In the genomic region with DNA sequence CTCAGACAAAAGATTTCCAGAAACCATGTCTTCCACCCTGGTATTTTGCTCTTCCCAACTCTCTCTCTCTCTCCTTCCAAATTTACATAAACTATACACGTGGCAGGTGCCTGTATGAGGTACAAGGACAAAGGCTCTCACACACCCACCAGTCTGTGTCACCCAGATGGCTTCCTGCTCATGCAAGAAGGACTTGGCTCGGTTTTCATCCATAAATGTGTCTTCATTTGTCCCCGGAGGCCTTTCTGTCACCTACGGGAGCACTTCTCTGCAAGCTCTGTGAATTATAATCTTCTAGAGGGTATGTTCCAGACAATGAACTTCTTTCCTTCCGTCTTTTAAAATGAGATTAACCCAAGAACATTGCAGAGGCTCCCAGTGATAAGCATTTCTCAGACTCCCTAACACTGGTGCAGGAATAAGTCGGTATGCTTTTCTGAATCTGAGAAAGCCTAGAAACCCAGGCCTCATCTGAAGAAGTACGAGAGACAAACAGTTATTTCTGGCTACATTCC, we compare ENCODE assay signal across 22 cellular contexts.
DNase-seq lines count a peak whose midpoint lies in the region; ATAC-seq, FAIRE-seq and TF ChIP-seq lines count a peak whose summit lies in the region.
"Had no signal": no experiment of that assay in that cellular context is flagged by ENCODE, and none has a peak within 500 bp of the region (broad histone marks: within the 10 kb centered on the region; RNA-seq: fewer than 3 reads in every experiment).

No MANE protein-coding gene starts in this region.

- H3K9me3 ChIP-seq in liver (ENCODE audit: control insufficient read depth in 4 of 4, low read length in 3 of 4) (no peaks in the 10 kb centered on the region), HepG2 (ENCODE audit: low read length) (no peaks in the 10 kb centered on the region), right lobe of liver (no peaks in the 10 kb centered on the region)
- H3K9me3 ChIP-seq: Caco-2 had no signal

- CTCF ChIA-PET in HepG2 (lab: Yijun Ruan, JAX; ENCODE audit: low intra/inter-chr PET ratio, low total read pairs): no interaction called here

- H3K4me2 ChIP-seq in HepG2 (ENCODE audit: low read depth, low read length): no peak overlapping the region
- H3K4me2 ChIP-seq: BLaER1 had no signal

- no peak for FAIRE-seq in HepG2 (lab: Jason Lieb, UNC)
- FAIRE-seq: A204.1, GM12891, GM18507, H54 had no signal

- H3K79me2 ChIP-seq in HepG2 (ENCODE audit: insufficient read depth, low read length): no peaks in the 10 kb centered on the region

- TF ChIP-seq EP300 in HepG2 (IDR thresholded peaks at IDR 0.05; ENCODE audit: low read depth in 2 of 2, low read length in 2 of 2) (no peak), HepG2 (CRISPR knock-in tag; IDR thresholded peaks at IDR 0.05; ENCODE audit: borderline replicate concordance) (no peak)

- ATAC-seq in HepG2 (no peak), right lobe of liver (peak; percentile 11 to 56 (median 33)), GM18870 (IDR thresholded peaks at IDR 0.05; ENCODE audit: unreplicated experiment) (no peak)
- ATAC-seq: CD8-positive, alpha-beta T cell had no signal

- no peak overlapping the region for H3K4me3 ChIP-seq in liver (ENCODE audit: low read depth in 1 of 3, low read length in 3 of 3)
- no peak overlapping the region for H3K4me3 ChIP-seq in HepG2 (replicated peaks in 1 of 3; ENCODE audit: insufficient read depth in 1 of 3, low read depth in 2 of 3, low read length in 3 of 3)
- H3K4me3 ChIP-seq in right lobe of liver: no peak overlapping the region
- H3K4me3 ChIP-seq: BLaER1, HAP-1 had no signal

- POLR2A ChIA-PET in HepG2 (lab: Yijun Ruan, JAX): no interaction called here

- no peak overlapping the region for H2AFZ ChIP-seq in HepG2 (ENCODE audit: low read length)

- intact Hi-C loops in HepG2 (cut with micrococcal nuclease; ENCODE audit: unreplicated experiment) (no loop called here), right lobe of liver (cut with DNase I) (no loop called here)

- peak; percentile 14 for DNase-seq in DMS79 treated with DMSO at 0.1 percent for 48 hours (lab: John Stamatoyannopoulos, UW)
- no peak for DNase-seq in DMS79 (lab: John Stamatoyannopoulos, UW)
- no peak for DNase-seq in HepG2 (ENCODE audit: low spot score)
- DNase-seq in right lobe of liver: no peak
- no peak for DNase-seq in NAMALWA (ENCODE audit: low spot score)
- DNase-seq: Caco-2; CD4-positive, CD25-positive, alpha-beta regulatory T cell; CD8-positive, alpha-beta T cell; DMS153; GF-D8; GOT3; HFFc6 had no signal

- TF ChIP-seq CTCF in liver (IDR thresholded peaks at IDR 0.05; ENCODE audit: low read depth, low read length, missing input control): no peak
- no peak for TF ChIP-seq CTCF in HepG2 (CRISPR knock-in tag; IDR thresholded peaks at IDR 0.05)
- TF ChIP-seq CTCF in right lobe of liver (IDR thresholded peaks at IDR 0.05): no peak

- TF ChIP-seq POLR2A in HepG2 (IDR thresholded peaks at IDR 0.05; ENCODE audit: insufficient read depth in 1 of 2, low read depth in 2 of 2, low read length in 2 of 2) (no peak), right lobe of liver (IDR thresholded peaks at IDR 0.05) (no peak)

- TF ChIP-seq RAD21 in liver (IDR thresholded peaks at IDR 0.05) (peak in 1 of 2 donors; percentile 4), HepG2 (CRISPR knock-in tag; IDR thresholded peaks at IDR 0.05) (no peak)

- H4K20me1 ChIP-seq in HepG2 (ENCODE audit: insufficient read depth, low read length): no peaks in the 10 kb centered on the region; the same call in 1 of the 2 replicates
- H4K20me1 ChIP-seq: BLaER1 had no signal

- no peaks in the 10 kb centered on the region for H3K27me3 ChIP-seq in liver (ENCODE audit: control insufficient read depth in 4 of 4, insufficient read depth in 4 of 4, low read length in 3 of 4)
- H3K27me3 ChIP-seq in HepG2 (ENCODE audit: control insufficient read depth in 1 of 2, insufficient read depth in 2 of 2, low read length in 2 of 2): 0 out of 5 replicates have a peak, but pooled peaks cover 0 to 3% of the 10 kb centered on the region in 2 experiments
- H3K27me3 ChIP-seq in right lobe of liver: no peaks in the 10 kb centered on the region
- H3K27me3 ChIP-seq: BLaER1 had no signal

- H3K36me3 ChIP-seq in liver (ENCODE audit: control insufficient read depth in 4 of 4, insufficient read depth in 3 of 4, low read depth in 1 of 4, low read length in 3 of 4) (no peaks in the 10 kb centered on the region), HepG2 (replicated peaks in 1 of 2; ENCODE audit: control insufficient read depth in 1 of 2, insufficient read depth in 2 of 2, low read length in 2 of 2) (no peaks in the 10 kb centered on the region), right lobe of liver (no peaks in the 10 kb centered on the region)
- H3K36me3 ChIP-seq: BLaER1, HAP-1 had no signal

- 75% methylated on average over 7 of the region's 7 CpGs for WGBS in liver
- WGBS in HepG2 (ENCODE audit: low lambda C conversion rate): 8% methylated on average over 7 of the region's 7 CpGs
- 58% methylated on average over 7 of the region's 7 CpGs for WGBS in right lobe of liver (ENCODE audit: insufficient coverage, low coverage, low lambda C conversion rate, missing lambda C conversion rate)

- in situ Hi-C loops in HepG2 (cut with HindIII; ENCODE audit: extremely low pct_ligation_motif_present, low pct_unique_long_range_greater_than_20kb): no loop called here

- H3K9ac ChIP-seq in liver (ENCODE audit: low read depth in 1 of 2, low read length in 2 of 2): no peak overlapping the region
- no peak overlapping the region for H3K9ac ChIP-seq in HepG2 (ENCODE audit: insufficient read depth, low read depth, low read length)
- H3K9ac ChIP-seq: BLaER1 had no signal

- no peaks in the 10 kb centered on the region for H3K4me1 ChIP-seq in liver (ENCODE audit: control insufficient read depth in 4 of 4, insufficient read depth in 4 of 4, low read length in 3 of 4)
- no peaks in the 10 kb centered on the region for H3K4me1 ChIP-seq in HepG2 (ENCODE audit: insufficient read depth, low read length)
- no peaks in the 10 kb centered on the region for H3K4me1 ChIP-seq in right lobe of liver
- H3K4me1 ChIP-seq: BLaER1, Caco-2, HAP-1 had no signal

- no TSS peak for BruUV-seq in HepG2 (replicated peaks; lab: Mats Ljungman, UMichigan)

- H3K27ac ChIP-seq in liver (ENCODE audit: low read depth in 1 of 2, low read length in 2 of 2): no peak overlapping the region
- H3K27ac ChIP-seq in HepG2 (ENCODE audit: extremely low read length, insufficient read depth, low read length): no peak overlapping the region
- H3K27ac ChIP-seq in right lobe of liver: no peak overlapping the region
- H3K27ac ChIP-seq: 22Rv1, BLaER1, C4-2B had no signal

TF ChIP-seq in liver, 16 proteins besides CTCF, POLR2A, EP300 and RAD21:
- TF ChIP-seq NR2F2 (IDR thresholded peaks at IDR 0.05): peak; percentile 73
- TF ChIP-seq, protein P1, sequence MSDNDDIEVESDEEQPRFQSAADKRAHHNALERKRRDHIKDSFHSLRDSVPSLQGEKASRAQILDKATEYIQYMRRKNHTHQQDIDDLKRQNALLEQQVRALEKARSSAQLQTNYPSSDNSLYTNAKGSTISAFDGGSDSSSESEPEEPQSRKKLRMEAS (IDR thresholded peaks at IDR 0.05): no peak
- TF ChIP-seq HNF4G (IDR thresholded peaks at IDR 0.05): no peak
- TF ChIP-seq FOXA2 (IDR thresholded peaks at IDR 0.05): no peak

TF ChIP-seq in HepG2, 621 proteins besides CTCF, POLR2A, EP300 and RAD21:
- TF ChIP-seq NCOR1 (IDR thresholded peaks at IDR 0.05; ENCODE audit: borderline replicate concordance, low read length): no peak
- TF ChIP-seq, protein P2, sequence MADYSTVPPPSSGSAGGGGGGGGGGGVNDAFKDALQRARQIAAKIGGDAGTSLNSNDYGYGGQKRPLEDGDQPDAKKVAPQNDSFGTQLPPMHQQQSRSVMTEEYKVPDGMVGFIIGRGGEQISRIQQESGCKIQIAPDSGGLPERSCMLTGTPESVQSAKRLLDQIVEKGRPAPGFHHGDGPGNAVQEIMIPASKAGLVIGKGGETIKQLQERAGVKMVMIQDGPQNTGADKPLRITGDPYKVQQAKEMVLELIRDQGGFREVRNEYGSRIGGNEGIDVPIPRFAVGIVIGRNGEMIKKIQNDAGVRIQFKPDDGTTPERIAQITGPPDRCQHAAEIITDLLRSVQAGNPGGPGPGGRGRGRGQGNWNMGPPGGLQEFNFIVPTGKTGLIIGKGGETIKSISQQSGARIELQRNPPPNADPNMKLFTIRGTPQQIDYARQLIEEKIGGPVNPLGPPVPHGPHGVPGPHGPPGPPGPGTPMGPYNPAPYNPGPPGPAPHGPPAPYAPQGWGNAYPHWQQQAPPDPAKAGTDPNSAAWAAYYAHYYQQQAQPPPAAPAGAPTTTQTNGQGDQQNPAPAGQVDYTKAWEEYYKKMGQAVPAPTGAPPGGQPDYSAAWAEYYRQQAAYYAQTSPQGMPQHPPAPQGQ (CRISPR knock-in tag; IDR thresholded peaks at IDR 0.05; ENCODE audit: borderline replicate concordance): no peak

Comparison
In these comparisons a context has a peak if more than half of its experiments do, and no peak if none do; other contexts are left out.
1. ATAC-seq: peak in right lobe of liver (4 of 4); none in HepG2 (single experiment) and GM18870 (single experiment).